ENCODE assay signal across 1 cellular context in genomic region chr19:615619-616018, GRCh38.
TF ChIP-seq lines count a peak whose summit lies in the region.

No MANE protein-coding gene starts in this region.

TF ChIP-seq in K562, 482 proteins besides CTCF, POLR2A, EP300 and RAD21:
- TF ChIP-seq ZBTB33 (CRISPR knock-in tag; IDR thresholded peaks at IDR 0.05) (peak; percentile 95), ZKSCAN8 (CRISPR knock-in tag; IDR thresholded peaks at IDR 0.05) (peak; percentile 97), ZNF584 (CRISPR knock-in tag; IDR thresholded peaks at IDR 0.05; ENCODE audit: low read depth) (no peak), NFIC (IDR thresholded peaks at IDR 0.05) (no peak), BCLAF1 (IDR thresholded peaks at IDR 0.05; ENCODE audit: borderline replicate concordance in 1 of 2, control insufficient read depth in 1 of 2, low read depth in 2 of 2, low read length in 1 of 2) (no peak), PRPF4 (IDR thresholded peaks at IDR 0.05; ENCODE audit: insufficient read depth, low read depth, low read length, poor library complexity, severe bottlenecking) (no peak), BCOR (IDR thresholded peaks at IDR 0.05) (peak; percentile 45; the same call in 1 of the 2 replicates), ZHX1 (conservative IDR thresholded peaks at IDR 0.05; ENCODE audit: low read length) (no peak)
